ENCODE assay signal across 26 cellular contexts in the genomic region with DNA sequence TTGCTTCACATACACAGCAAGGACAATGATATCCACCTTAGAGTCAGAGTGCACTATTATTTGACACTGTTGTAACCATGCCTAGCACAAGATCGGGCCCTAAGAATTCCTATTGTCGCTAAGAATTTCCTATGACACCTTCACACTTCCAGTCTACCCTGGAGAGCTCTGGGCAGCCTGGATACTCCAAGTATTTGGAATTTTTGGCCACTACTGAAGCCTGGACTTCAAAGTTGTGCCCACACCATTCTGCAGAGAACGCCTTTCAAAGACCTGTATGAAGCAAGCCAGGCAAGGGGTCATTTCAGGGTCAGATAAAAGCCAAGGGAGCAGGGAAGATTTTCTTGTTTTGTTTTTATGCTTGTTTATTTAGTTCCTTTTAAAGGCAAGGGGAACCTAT.
"Had no signal": no experiment of that assay in that cellular context is flagged by ENCODE, and none has a peak within 500 bp of the region (broad histone marks: within the 10 kb centered on the region; RNA-seq: fewer than 3 reads in every experiment).

No MANE protein-coding gene starts in this region.

- ATAC-seq: naive thymus-derived CD4-positive, alpha-beta T cell; natural killer cell; psoas muscle; right lobe of liver; stimulated activated effector memory CD8-positive, alpha-beta T cell treated with anti-CD3 and anti-CD28 coated beads, Interleukin-12 subunit alpha, Interleukin-12 subunit beta, amount 100 ng/mL, for 72 hours; stimulated activated naive B cell treated with anti-CD40 and anti-IgM and Interleukin-4, amounts not matched to agents 10 μg/mL and 1 μg/mL and 100 μg/mL, for 72 hours had no signal

- H3K4me1 Mint-ChIP-seq: naive thymus-derived CD4-positive, alpha-beta T cell; natural killer cell; stimulated activated effector memory CD8-positive, alpha-beta T cell treated with anti-CD3 and anti-CD28 coated beads, Interleukin-12 subunit alpha, Interleukin-12 subunit beta, amount 100 ng/mL, for 72 hours; stimulated activated naive B cell treated with anti-CD40 and anti-IgM and Interleukin-4, amounts not matched to agents 10 μg/mL and 1 μg/mL and 100 μg/mL, for 72 hours had no signal

- H3K4me3 Mint-ChIP-seq: naive thymus-derived CD4-positive, alpha-beta T cell; natural killer cell; nephron; stimulated activated effector memory CD8-positive, alpha-beta T cell treated with anti-CD3 and anti-CD28 coated beads, Interleukin-12 subunit alpha, Interleukin-12 subunit beta, amount 100 ng/mL, for 72 hours; stimulated activated naive B cell treated with anti-CD40 and anti-IgM and Interleukin-4, amounts not matched to agents 10 μg/mL and 1 μg/mL and 100 μg/mL, for 72 hours; stimulated activated naive CD8-positive, alpha-beta T cell treated with anti-CD3 and anti-CD28 coated beads, Interleukin-15, Interleukin-2, amounts not matched to agents 100 ng/mL and 50 ng/mL, for 24 hours had no signal

- H3K27ac Mint-ChIP-seq: naive thymus-derived CD4-positive, alpha-beta T cell; natural killer cell; nephron; stimulated activated effector memory CD8-positive, alpha-beta T cell treated with anti-CD3 and anti-CD28 coated beads, Interleukin-12 subunit alpha, Interleukin-12 subunit beta, amount 100 ng/mL, for 72 hours; stimulated activated naive B cell treated with anti-CD40 and anti-IgM and Interleukin-4, amounts not matched to agents 10 μg/mL and 1 μg/mL and 100 μg/mL, for 72 hours; stimulated activated naive CD8-positive, alpha-beta T cell treated with anti-CD3 and anti-CD28 coated beads, Interleukin-15, Interleukin-2, amounts not matched to agents 100 ng/mL and 50 ng/mL, for 24 hours had no signal

- H3K27me3 ChIP-seq: ovary, right lobe of liver, sigmoid colon, thyroid gland, tibial nerve, upper lobe of left lung, vagina had no signal

- H3K36me3 Mint-ChIP-seq: natural killer cell; stimulated activated effector memory CD8-positive, alpha-beta T cell treated with anti-CD3 and anti-CD28 coated beads, Interleukin-12 subunit alpha, Interleukin-12 subunit beta, amount 100 ng/mL, for 72 hours; stimulated activated naive B cell treated with anti-CD40 and anti-IgM and Interleukin-4, amounts not matched to agents 10 μg/mL and 1 μg/mL and 100 μg/mL, for 72 hours had no signal

- H3K36me3 ChIP-seq: neutrophil, ovary, right lobe of liver, sigmoid colon, thoracic aorta, thyroid gland, tibial nerve, upper lobe of left lung had no signal

- H3K27me3 Mint-ChIP-seq: stimulated activated naive CD8-positive, alpha-beta T cell treated with anti-CD3 and anti-CD28 coated beads, Interleukin-15, Interleukin-2, amounts not matched to agents 100 ng/mL and 50 ng/mL, for 24 hours had no signal

- H3K4me1 ChIP-seq: stomach, upper lobe of left lung, vagina had no signal

- H3K9me3 Mint-ChIP-seq: nephron; stimulated activated effector memory CD8-positive, alpha-beta T cell treated with anti-CD3 and anti-CD28 coated beads, Interleukin-12 subunit alpha, Interleukin-12 subunit beta, amount 100 ng/mL, for 72 hours; stimulated activated naive B cell treated with anti-CD40 and anti-IgM and Interleukin-4, amounts not matched to agents 10 μg/mL and 1 μg/mL and 100 μg/mL, for 72 hours; stimulated activated naive CD8-positive, alpha-beta T cell treated with anti-CD3 and anti-CD28 coated beads, Interleukin-15, Interleukin-2, amounts not matched to agents 100 ng/mL and 50 ng/mL, for 24 hours had no signal

- DNase-seq: naive thymus-derived CD4-positive, alpha-beta T cell; natural killer cell; nucleus accumbens; ovary; psoas muscle; right cardiac atrium; right lobe of liver; sigmoid colon; small intestine; stimulated activated CD4-positive, alpha-beta T cell treated with anti-CD3 and anti-CD28 coated beads, Interleukin-15, amount 100 ng/mL, for 24 hours; stimulated activated CD4-positive, alpha-beta T cell treated with anti-CD3 and anti-CD28 coated beads, Interleukin-2, amount 100 ng/mL, for 24 hours; stimulated activated CD4-positive, alpha-beta T cell treated with anti-CD3 and anti-CD28 coated beads, Interleukin-2, amount 100 ng/mL, for 48 hours; stimulated activated CD4-positive, alpha-beta T cell treated with anti-CD3 and anti-CD28 coated beads, Interleukin-4, amount 100 ng/mL, for 24 hours; stimulated activated naive B cell treated with anti-CD40 and anti-IgM and Interleukin-4, amounts not matched to agents 10 μg/mL and 1 μg/mL and 100 μg/mL, for 72 hours; stimulated activated naive CD4-positive, alpha-beta T cell treated with Interleukin-2 at 50 U/mL for 16 hours; stomach; thyroid gland; upper lobe of left lung had no signal

- FAIRE-seq: small intestine, urothelium cell line had no signal

- H3K27ac ChIP-seq: neutrophil, ovary, psoas muscle, right lobe of liver, sigmoid colon, stomach, thoracic aorta, thyroid gland, tibial nerve, upper lobe of left lung, vagina had no signal

- H3K9me3 ChIP-seq: neutrophil, ovary, psoas muscle, right lobe of liver, sigmoid colon, stomach, thoracic aorta, thyroid gland, tibial nerve, upper lobe of left lung, vagina had no signal

- H3K4me3 ChIP-seq: ovary, psoas muscle, right lobe of liver, sigmoid colon, stomach, thoracic aorta, thyroid gland, tibial nerve, upper lobe of left lung, vagina had no signal
